1 cellular context compared by ENCODE assay signal in genomic region chr3:196914866-196915265, GRCh38.
TF ChIP-seq lines count a peak whose summit lies in the region.

No MANE protein-coding gene starts in this region.

TF ChIP-seq in WTC11, 78 proteins besides CTCF, POLR2A, EP300 and RAD21:
- TF ChIP-seq PRDM15 (CRISPR knock-in tag; IDR thresholded peaks at IDR 0.05) = no peak
